ENCODE assay signal across 8 cellular contexts in genomic region chr6:107822154-107823046, GRCh38. TPM values are rescaled to one million over a fixed set of nuclear protein-coding genes. Genes with fewer than 3 reads are reported as not detected.
A peak's percentile ranks its signal among the peaks of the same experiment; 100 is the strongest.
DNase-seq lines count a peak whose midpoint lies in the region; ATAC-seq lines count a peak whose summit lies in the region.

No MANE protein-coding gene starts in this region.

- no peaks in the 10 kb centered on the region for H3K27me3 ChIP-seq in right cardiac atrium (ENCODE audit: control insufficient read depth, insufficient read depth)

- no peak overlapping the region for H3K27ac ChIP-seq in right cardiac atrium (ENCODE audit: low read length)

- no peaks in the 10 kb centered on the region for H3K4me1 ChIP-seq in right cardiac atrium (ENCODE audit: control insufficient read depth, insufficient read depth, low read length)

- H3K9me3 ChIP-seq in right cardiac atrium (ENCODE audit: control insufficient read depth, low read length) = no peaks in the 10 kb centered on the region

- DNase-seq in M059J (ENCODE audit: low read depth) (peak; percentile 31), right cardiac atrium (no peak), UCSD-AML1 (lab: John Stamatoyannopoulos, UW; ENCODE audit: unreplicated experiment) (no peak), NCI-H187 (lab: John Stamatoyannopoulos, UW) (no peak), COLO829 (ENCODE audit: low spot score) (no peak)
- DNase-seq in activated naive CD4-positive, alpha-beta T cell treated with anti-CD3 and anti-CD28 coated beads, Interleukin-2, amount 50 U/mL, for 16 hours = peak; percentile 63
- DNase-seq in stimulated activated CD4-positive, alpha-beta T cell treated with anti-CD3 and anti-CD28 coated beads, Interleukin-2, amount 100 ng/mL, for 4 hours (ENCODE audit: low read depth) = peak; percentile 56

- H3K4me3 ChIP-seq in right cardiac atrium (ENCODE audit: low read length) = no peak overlapping the region

- intact Hi-C loops in right cardiac atrium (cut with DNase I) = no loop called here

- ATAC-seq in GM19351 (IDR thresholded peaks at IDR 0.05; ENCODE audit: unreplicated experiment) = peak; percentile 65
- ATAC-seq in right cardiac atrium = no peak

- 76% methylated on average over 9 of the region's 9 CpGs for WGBS in right cardiac atrium

RNA-seq across cellular contexts. Expression of gene SCML4, which starts 1.7 kb away (rescaled TPM):
- not detected in 2 replicates for total RNA-seq in M059J (2014; rRNA removed; shearing (Covaris generic))
- total RNA-seq in right cardiac atrium = under 1 TPM; 0.25 to 0.57 (median 0.32) TPM
- polyA plus RNA-seq in right cardiac atrium = 0.09 TPM

Comparison
In these comparisons a context has a peak if more than half of its experiments do, and no peak if none do; other contexts are left out.
1. DNase-seq: peak in M059J (single experiment), activated naive CD4-positive, alpha-beta T cell treated with anti-CD3 and anti-CD28 coated beads, Interleukin-2, amount 50 U/mL, for 16 hours (single experiment) and stimulated activated CD4-positive, alpha-beta T cell treated with anti-CD3 and anti-CD28 coated beads, Interleukin-2, amount 100 ng/mL, for 4 hours (single experiment); none in right cardiac atrium (0 of 3), UCSD-AML1 (single experiment), NCI-H187 (0 of 2) and COLO829 (single experiment).